ENCODE assay signal across 34 cellular contexts in genomic region chr16:28546626-28547025, GRCh38. TPM values are rescaled to one million over a fixed set of nuclear protein-coding genes. Genes with fewer than 3 reads are reported as not detected.
DNase-seq lines count a peak whose midpoint lies in the region; TF ChIP-seq lines count a peak whose summit lies in the region.
"Had no signal": no experiment of that assay in that cellular context is flagged by ENCODE, and none has a peak within 500 bp of the region (broad histone marks: within the 10 kb centered on the region; RNA-seq: fewer than 3 reads in every experiment).

No MANE protein-coding gene starts in this region.

- H3K27me3 ChIP-seq in thyroid gland, result no peaks in the 10 kb centered on the region
- H3K27me3 ChIP-seq: BLaER1; BLaER1 treated with 17β-estradiol and CSF1 and Interleukin-3, amounts not matched to agents 10 nM and 100 nM had no signal

- TF ChIP-seq CTCF in VCaP (conservative IDR thresholded peaks at IDR 0.05), result no peak
- no peak for TF ChIP-seq CTCF in thyroid gland (IDR thresholded peaks at IDR 0.05)

- peaks cover 0 to 9% of the 10 kb centered on the region in 2 donors for H3K4me1 ChIP-seq in thyroid gland
- H3K4me1 ChIP-seq: A549, BE2C, BLaER1, Caco-2 had no signal

- peaks cover 8% of the 10 kb centered on the region for H3K4me1 Mint-ChIP-seq in activated CD4-positive, alpha-beta T cell treated with anti-CD3 and anti-CD28 coated beads, Interleukin-2, amount 10 ng/mL, durations not matched to agents 24 days and 14 days

- no peaks in the 10 kb centered on the region for H3K36me3 Mint-ChIP-seq in activated CD4-positive, alpha-beta T cell treated with anti-CD3 and anti-CD28 coated beads, Interleukin-2, amount 10 ng/mL, durations not matched to agents 24 days and 14 days (ENCODE audit: low read depth)
- H3K36me3 Mint-ChIP-seq: CD14-positive monocyte; CD4-positive, alpha-beta memory T cell; CD4-positive, CD25-positive, alpha-beta regulatory T cell; CD8-positive, alpha-beta memory T cell; CD8-positive, alpha-beta T cell had no signal

- intact Hi-C loops in thyroid gland (cut with DNase I), result loop anchor here (5.0 kb wide), 1 partner anchor 54 kb away; the partner anchor contains the start of genes APOBR and CLN3
- intact Hi-C loops in activated CD4-positive, alpha-beta T cell treated with anti-CD3 and anti-CD28 coated beads, Interleukin-2, amount 10 ng/mL, durations not matched to agents 24 days and 14 days (cut with micrococcal nuclease), result no loop called here

- peaks cover 9% of the 10 kb centered on the region for H3K27me3 Mint-ChIP-seq in activated CD4-positive, alpha-beta T cell treated with anti-CD3 and anti-CD28 coated beads, Interleukin-2, amount 10 ng/mL, durations not matched to agents 24 days and 14 days
- H3K27me3 Mint-ChIP-seq: CD4-positive, alpha-beta T cell had no signal

- H3K4me3 ChIP-seq in thyroid gland (replicated peaks in 1 of 3), result no peak overlapping the region
- H3K4me3 ChIP-seq: A549; BLaER1; BLaER1 treated with 17β-estradiol and CSF1 and Interleukin-3, amounts not matched to agents 10 nM and 100 nM had no signal

- DNase-seq in thyroid gland, result peak; percentile 74 to 81
- DNase-seq in activated CD4-positive, alpha-beta T cell treated with anti-CD3 and anti-CD28 coated beads, Interleukin-2, amount 10 ng/mL, durations not matched to agents 24 days and 14 days, result no peak
- DNase-seq in stimulated activated CD4-positive, alpha-beta T cell treated with anti-CD3 and anti-CD28 coated beads, Interleukin-4, amount 100 ng/mL, for 1 hour, result no peak
- DNase-seq: 8988T; ACHN; AML-193; BE2C; C1 segment of cervical spinal cord; Caco-2; Calu3; CD4-positive, alpha-beta memory T cell; CD4-positive, alpha-beta T cell; CD4-positive, CD25-positive, alpha-beta regulatory T cell; CD8-positive, alpha-beta T cell; COR-L47; DMS 273 treated with DMSO at 0.1 percent for 48 hours; DMS153; DMS53; DMS79; DMS79 treated with DMSO at 0.1 percent for 48 hours; DND-41; EL had no signal

- H3K9me3 Mint-ChIP-seq in activated CD4-positive, alpha-beta T cell treated with anti-CD3 and anti-CD28 coated beads, Interleukin-2, amount 10 ng/mL, durations not matched to agents 24 days and 14 days, result no peaks in the 10 kb centered on the region
- H3K9me3 Mint-ChIP-seq: CD14-positive monocyte; CD4-positive, alpha-beta memory T cell; CD4-positive, alpha-beta T cell; CD4-positive, CD25-positive, alpha-beta regulatory T cell; CD8-positive, alpha-beta memory T cell; CD8-positive, alpha-beta T cell had no signal

- TF ChIP-seq POLR2A in thyroid gland (IDR thresholded peaks at IDR 0.05), result no peak

- H3K27ac ChIP-seq in VCaP (peak overlapping the region; percentile 47), thyroid gland (peak overlapping the region; percentile 41 to 82 (median 74))
- H3K27ac ChIP-seq: 22Rv1; A549; BLaER1; BLaER1 treated with 17β-estradiol and CSF1 and Interleukin-3, amounts not matched to agents 10 nM and 100 nM; C4-2B had no signal

- no peaks in the 10 kb centered on the region for H3K9me3 ChIP-seq in thyroid gland
- H3K9me3 ChIP-seq: A549; BE2C; BLaER1; BLaER1 treated with 17β-estradiol and CSF1 and Interleukin-3, amounts not matched to agents 10 nM and 100 nM; Caco-2 had no signal

- H3K4me3 Mint-ChIP-seq in activated CD4-positive, alpha-beta T cell treated with anti-CD3 and anti-CD28 coated beads, Interleukin-2, amount 10 ng/mL, durations not matched to agents 24 days and 14 days, result no peak overlapping the region
- H3K4me3 Mint-ChIP-seq: B cell; CD14-positive monocyte; CD4-positive, alpha-beta memory T cell; CD4-positive, alpha-beta T cell; CD4-positive, CD25-positive, alpha-beta regulatory T cell; CD8-positive, alpha-beta memory T cell; CD8-positive, alpha-beta T cell had no signal

- H3K36me3 ChIP-seq in thyroid gland, result no peaks in the 10 kb centered on the region
- H3K36me3 ChIP-seq: BE2C; BLaER1; BLaER1 treated with 17β-estradiol and CSF1 and Interleukin-3, amounts not matched to agents 10 nM and 100 nM had no signal

- WGBS in thyroid gland, 2 donors, result 45 to 47% methylated on average over 7 of the region's 7 CpGs

- H3K27ac Mint-ChIP-seq in activated CD4-positive, alpha-beta T cell treated with anti-CD3 and anti-CD28 coated beads, Interleukin-2, amount 10 ng/mL, durations not matched to agents 24 days and 14 days, result no peak overlapping the region
- H3K27ac Mint-ChIP-seq: B cell; CD4-positive, alpha-beta T cell; CD4-positive, CD25-positive, alpha-beta regulatory T cell; CD8-positive, alpha-beta memory T cell; CD8-positive, alpha-beta T cell had no signal

RNA-seq across cellular contexts. Expression of gene SGF29, which starts 7.1 kb away (rescaled TPM):
- total RNA-seq in thyroid gland, result 10 to 100 TPM; 31.8 to 41.9 (median 36.9) TPM
- 33.6 and 42.5 TPM in 2 replicates for total RNA-seq in activated CD4-positive, alpha-beta T cell treated with anti-CD3 and anti-CD28 coated beads, Interleukin-2, amount 10 ng/mL, durations not matched to agents 24 days and 14 days

RNA-seq across cellular contexts. Expression of gene NUPR1, which starts 7.9 kb away (rescaled TPM):
- 1,000 to 10,000 TPM in 1 of 4 donors, 100 to 1,000 TPM in 2, 10 to 100 TPM in 1; 53.3 to 1,103 (median 535) TPM for total RNA-seq in thyroid gland
- total RNA-seq in activated CD4-positive, alpha-beta T cell treated with anti-CD3 and anti-CD28 coated beads, Interleukin-2, amount 10 ng/mL, durations not matched to agents 24 days and 14 days, result not detected in 2 replicates
- total RNA-seq: B cell; CD4-positive, alpha-beta memory T cell; CD4-positive, alpha-beta T cell; CD4-positive, CD25-positive, alpha-beta regulatory T cell; CD8-positive, alpha-beta memory T cell; CD8-positive, alpha-beta T cell had no signal

RNA-seq across cellular contexts. Expression of gene IL27, which starts 40.0 kb away (rescaled TPM):
- under 1 TPM in 1 of 4 donors, not detected in 3; 0.45 TPM for total RNA-seq in thyroid gland
- not detected in 2 replicates for total RNA-seq in activated CD4-positive, alpha-beta T cell treated with anti-CD3 and anti-CD28 coated beads, Interleukin-2, amount 10 ng/mL, durations not matched to agents 24 days and 14 days
- total RNA-seq: A172; A673; B cell; Calu3; CD4-positive, alpha-beta memory T cell; CD4-positive, alpha-beta T cell; CD4-positive, CD25-positive, alpha-beta regulatory T cell; CD8-positive, alpha-beta memory T cell; CD8-positive, alpha-beta T cell; Daoy had no signal

RNA-seq across cellular contexts. Expression of gene SULT1A2, which starts 50.2 kb away (rescaled TPM):
- 10 to 100 TPM in 3 of 4 donors, 1 to 10 TPM in 1; 3.6 to 35.9 (median 20.9) TPM for total RNA-seq in thyroid gland
- 0.23 and 0.52 TPM in 2 replicates for total RNA-seq in activated CD4-positive, alpha-beta T cell treated with anti-CD3 and anti-CD28 coated beads, Interleukin-2, amount 10 ng/mL, durations not matched to agents 24 days and 14 days
- total RNA-seq: Daoy had no signal

RNA-seq across cellular contexts. Expression of gene APOBR, which starts 52.2 kb away (rescaled TPM):
- 1 to 10 TPM in 2 of 4 donors, under 1 TPM in 2; 0.42 to 1.1 (median 0.78) TPM for total RNA-seq in thyroid gland
- total RNA-seq in activated CD4-positive, alpha-beta T cell treated with anti-CD3 and anti-CD28 coated beads, Interleukin-2, amount 10 ng/mL, durations not matched to agents 24 days and 14 days, result 4.0 and 4.1 TPM in 2 replicates
- total RNA-seq: A172, A673 had no signal

Comparison
In these comparisons a context has a peak if more than half of its experiments do, and no peak if none do; other contexts are left out.
1. DNase-seq: peak in thyroid gland (2 of 2); none in activated CD4-positive, alpha-beta T cell treated with anti-CD3 and anti-CD28 coated beads, Interleukin-2, amount 10 ng/mL, durations not matched to agents 24 days and 14 days (single experiment) and stimulated activated CD4-positive, alpha-beta T cell treated with anti-CD3 and anti-CD28 coated beads, Interleukin-4, amount 100 ng/mL, for 1 hour (single experiment).
2. RNA of gene NUPR1, which starts 7.9 kb away (total RNA-seq): 53.3 to 1,103 TPM in thyroid gland; not detected in activated CD4-positive, alpha-beta T cell treated with anti-CD3 and anti-CD28 coated beads, Interleukin-2, amount 10 ng/mL, durations not matched to agents 24 days and 14 days; every median in the first group is over 10 times any median in the second.